ENCODE assay signal across 8 cellular contexts in the genomic region with DNA sequence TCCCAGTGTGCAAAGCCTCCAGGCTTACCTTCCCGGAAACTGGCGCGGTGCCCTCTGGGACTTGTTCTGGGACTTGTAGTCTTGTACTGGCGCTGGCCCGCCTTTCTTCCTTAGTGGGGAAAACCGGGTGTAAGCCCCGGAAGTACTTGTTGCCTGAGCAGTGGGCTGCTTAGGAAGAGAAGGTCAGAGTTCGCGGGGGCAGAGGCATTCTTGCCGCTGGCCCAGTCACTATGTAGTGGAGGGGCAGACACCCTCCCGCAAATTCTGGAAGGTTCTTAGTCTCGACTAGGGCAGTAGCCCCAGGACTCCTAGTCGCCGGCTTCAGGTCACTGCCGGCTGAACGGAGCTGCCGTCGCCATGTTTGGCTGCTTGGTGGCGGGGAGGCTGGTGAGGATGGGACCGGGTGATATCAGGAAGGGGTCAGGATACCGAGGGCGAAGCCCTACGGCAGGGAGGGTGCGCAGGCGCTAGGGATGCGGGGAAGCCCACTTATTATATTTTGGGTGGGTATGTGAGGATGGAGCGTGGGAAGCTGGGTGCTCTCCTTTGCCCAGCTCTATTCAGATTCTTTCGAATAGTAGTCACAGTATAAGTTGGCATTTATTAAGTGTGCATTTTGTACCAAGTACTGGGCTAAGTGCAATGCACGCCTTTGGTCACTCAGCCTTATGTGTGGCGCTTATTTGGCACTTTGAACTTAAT. TPM values are rescaled to one million over a fixed set of nuclear protein-coding genes. Genes with fewer than 3 reads are reported as not detected.
A peak's percentile ranks its signal among the peaks of the same experiment; 100 is the strongest.
DNase-seq lines count a peak whose midpoint lies in the region; ATAC-seq and TF ChIP-seq lines count a peak whose summit lies in the region.

A gene with protein sequence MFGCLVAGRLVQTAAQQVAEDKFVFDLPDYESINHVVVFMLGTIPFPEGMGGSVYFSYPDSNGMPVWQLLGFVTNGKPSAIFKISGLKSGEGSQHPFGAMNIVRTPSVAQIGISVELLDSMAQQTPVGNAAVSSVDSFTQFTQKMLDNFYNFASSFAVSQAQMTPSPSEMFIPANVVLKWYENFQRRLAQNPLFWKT (plus strand): TSS at position 149 of the 702 bp plus-strand sequence. CDS start 209 bp downstream, at position 358.

- H3K79me2 ChIP-seq in KMS-11 (ENCODE audit: insufficient read depth, low read depth) = peaks cover 32% of the 10 kb centered on the region

- H3K36me3 ChIP-seq in KMS-11 (ENCODE audit: insufficient read depth) (no peaks in the 10 kb centered on the region), Peyer's patch (no peaks in the 10 kb centered on the region), muscle layer of colon (ENCODE audit: insufficient read depth, low read length) (no peaks in the 10 kb centered on the region)

- TF ChIP-seq POLR2A in Peyer's patch (IDR thresholded peaks at IDR 0.05) = peak; percentile 47 to 62

- H3K9me3 ChIP-seq in Peyer's patch = no peaks in the 10 kb centered on the region
- H3K9me3 ChIP-seq in muscle layer of colon (ENCODE audit: low read length) = no peaks in the 10 kb centered on the region

- peak within 1 kb of the TSS; percentile 64 for H3K27ac ChIP-seq in KMS-11
- H3K27ac ChIP-seq in Peyer's patch = peak within 1 kb of the TSS; percentile 75 to 86 (median 84)
- peak within 1 kb of the TSS; percentile 95 for H3K27ac ChIP-seq in muscle layer of colon (ENCODE audit: low read depth, low read length)

- ATAC-seq in GM21737 (IDR thresholded peaks at IDR 0.05; ENCODE audit: unreplicated experiment) (peak; percentile 99), esophagus mucosa (peak; percentile 98)

- H3K4me1 ChIP-seq in KMS-11 (ENCODE audit: low read depth, poor library complexity, severe bottlenecking) = peaks cover 19% of the 10 kb centered on the region
- H3K4me1 ChIP-seq in Peyer's patch = peaks cover 0 to 8% (median 2%) of the 10 kb centered on the region in 4 donors
- peaks cover 14% of the 10 kb centered on the region for H3K4me1 ChIP-seq in muscle layer of colon (ENCODE audit: insufficient read depth, low read length)

- H3K9ac ChIP-seq in KMS-11 (peak within 1 kb of the TSS; percentile 80), muscle layer of colon (ENCODE audit: low read length) (peak within 1 kb of the TSS; percentile 96)

- no peak for TF ChIP-seq CTCF in KMS-11 (conservative IDR thresholded peaks at IDR 0.05; ENCODE audit: low read depth, low read length)
- no peak for TF ChIP-seq CTCF in Peyer's patch (IDR thresholded peaks at IDR 0.05)

- peak within 1 kb of the TSS; percentile 69 for H3K4me2 ChIP-seq in KMS-11

- peak within 1 kb of the TSS; percentile 88 for H2AFZ ChIP-seq in KMS-11 (ENCODE audit: low read depth)

- DNase-seq in DMS53 treated with DMSO at 0.1 percent for 48 hours (lab: John Stamatoyannopoulos, UW; ENCODE audit: unreplicated experiment) (peak; percentile 100), Peyer's patch (peak; percentile 98 to 100 (median 100))
- peak; percentile 93 to 96 for DNase-seq in activated T-cell treated with anti-CD3 and anti-CD28 coated beads, Interleukin-2, amount 50 U/mL, for 48 hours
- peak; percentile 89 for DNase-seq in stimulated activated CD8-positive, alpha-beta memory T cell treated with anti-CD3 and anti-CD28 coated beads, Interleukin-7, amount 100 ng/mL, for 24 hours (ENCODE audit: low read depth)

- H3K4me3 ChIP-seq in KMS-11 (IDR thresholded peaks at IDR 0.05; ENCODE audit: insufficient read depth, low read depth, low read length) (peak within 1 kb of the TSS; percentile 86), Peyer's patch (peak within 1 kb of the TSS; percentile 59 to 89 (median 75)), muscle layer of colon (ENCODE audit: low read depth in 1 of 2, low read length in 2 of 2) (peak within 1 kb of the TSS; percentile 91 to 98)

- no peaks in the 10 kb centered on the region for H4K20me1 ChIP-seq in KMS-11 (ENCODE audit: insufficient read depth)

- H3K27me3 ChIP-seq in KMS-11 (ENCODE audit: insufficient read depth, low read depth) = no peaks in the 10 kb centered on the region
- no peaks in the 10 kb centered on the region for H3K27me3 ChIP-seq in Peyer's patch
- H3K27me3 ChIP-seq in muscle layer of colon (ENCODE audit: control insufficient read depth in 1 of 2, insufficient read depth in 2 of 2, low read length in 2 of 2) = no peaks in the 10 kb centered on the region

RNA-seq across cellular contexts. Expression of the gene that starts here (rescaled TPM):
- total RNA-seq in Peyer's patch (10 to 100 TPM in 3 of 4 donors, 1 to 10 TPM in 1; 9.1 to 19.4 (median 15.6) TPM), esophagus mucosa (30.6 TPM)

Comparison
In these comparisons a context has a peak if more than half of its experiments do, and no peak if none do; other contexts are left out.
1. Peak in every context shown above with its lines: DNase-seq, ATAC-seq, H3K4me3 ChIP-seq and H3K27ac ChIP-seq.